Comparison of ENCODE assay signal across 8 cellular contexts in genomic region chr12:40105515-40106201, GRCh38. TPM values are rescaled to one million over a fixed set of nuclear protein-coding genes. Genes with fewer than 3 reads are reported as not detected.
DNase-seq lines count a peak whose midpoint lies in the region; ATAC-seq and TF ChIP-seq lines count a peak whose summit lies in the region.

SLC2A13 (minus strand) TSS chr12:40106081; CDS start chr12:40105808, 273 bp downstream.

- TF ChIP-seq CTCF in Calu3 (IDR thresholded peaks at IDR 0.05; ENCODE audit: unreplicated experiment): no peak
- no peak for TF ChIP-seq CTCF in HL-60 (IDR thresholded peaks at IDR 0.05; ENCODE audit: insufficient read depth, low read length)

- CTCF ChIA-PET in Calu3 (lab: Charles Lee): interaction anchor here (0.6 to 5.4 kb wide), 2 partner anchors 94 to 571 kb away, joined by 3 to 29 read pairs; no protein-coding TSS in a partner anchor

- no peaks in the 10 kb centered on the region for H3K27me3 Mint-ChIP-seq in Calu3 (ENCODE audit: unreplicated experiment)
- peaks cover 45% of the 10 kb centered on the region for H3K27me3 Mint-ChIP-seq in activated T-helper 1 cell treated with anti-CD3 and anti-CD28 coated beads, Interleukin-12 subunit alpha, Interleukin-12 subunit beta, Interleukin-2, Interleukin-4 antibody, amounts not matched to agents 30 ng/mL and 10 ng/mL and 1 ng/mL, durations not matched to agents 14 hours and 24 hours and 36 hours (ENCODE audit: insufficient read depth)
- peaks cover 0 to 5% of the 10 kb centered on the region in 2 donors for H3K27me3 Mint-ChIP-seq in natural killer cell treated with Interleukin-12 subunit alpha and Interleukin-12 subunit beta and Interleukin-15 and Interleukin-18, amount 100 ng/mL, for 72 hours

- peak; percentile 79 for DNase-seq in Calu3
- DNase-seq in HL-60 (ENCODE audit: low read depth in 1 of 2, low spot score in 1 of 2): peak; percentile 39 to 60
- peak; percentile 58 for DNase-seq in activated T-helper 1 cell treated with anti-CD3 and anti-CD28 coated beads, Interleukin-12 subunit alpha, Interleukin-12 subunit beta, Interleukin-2, Interleukin-4 antibody, amounts not matched to agents 30 ng/mL and 10 ng/mL and 1 ng/mL, durations not matched to agents 14 hours and 24 hours and 36 hours (ENCODE audit: low spot score)
- DNase-seq in fibroblast of peridontal ligament (ENCODE audit: extremely low read depth): peak; percentile 55
- peak; percentile 85 for DNase-seq in natural killer cell treated with Interleukin-12 subunit alpha and Interleukin-12 subunit beta and Interleukin-15 and Interleukin-18, amount 100 ng/mL, for 72 hours (ENCODE audit: low spot score)
- peak; percentile 63 for DNase-seq in stimulated activated naive CD4-positive, alpha-beta T cell treated with Interleukin-2 at 50 U/mL for 16 hours (lab: John Stamatoyannopoulos, UW)

- peak within 1 kb of the TSS; percentile 49; the same call in 1 of the 2 replicates for H3K27ac ChIP-seq in HL-60 (replicated peaks)

- peak; percentile 87 for ATAC-seq in GM19468 (IDR thresholded peaks at IDR 0.05; ENCODE audit: extremely low read depth, unreplicated experiment)
- ATAC-seq in natural killer cell treated with Interleukin-12 subunit alpha and Interleukin-12 subunit beta and Interleukin-15 and Interleukin-18, amount 100 ng/mL, for 72 hours: peak; percentile 92 to 96

- H3K4me1 Mint-ChIP-seq in Calu3 (ENCODE audit: low read depth, unreplicated experiment): peaks cover 32% of the 10 kb centered on the region
- H3K4me1 Mint-ChIP-seq in activated T-helper 1 cell treated with anti-CD3 and anti-CD28 coated beads, Interleukin-12 subunit alpha, Interleukin-12 subunit beta, Interleukin-2, Interleukin-4 antibody, amounts not matched to agents 30 ng/mL and 10 ng/mL and 1 ng/mL, durations not matched to agents 14 hours and 24 hours and 36 hours (ENCODE audit: low read depth): peaks cover 30% of the 10 kb centered on the region
- H3K4me1 Mint-ChIP-seq in natural killer cell treated with Interleukin-12 subunit alpha and Interleukin-12 subunit beta and Interleukin-15 and Interleukin-18, amount 100 ng/mL, for 72 hours (ENCODE audit: low read depth in 2 of 2): peaks cover 34 to 43% of the 10 kb centered on the region in 2 donors

- intact Hi-C loops in Calu3 (cut with micrococcal nuclease; ENCODE audit: unreplicated experiment): loop anchor here (2.0 to 10.0 kb wide), 3 partner anchors 73 to 521 kb away; no protein-coding TSS in a partner anchor
- intact Hi-C loops in activated T-helper 1 cell treated with anti-CD3 and anti-CD28 coated beads, Interleukin-12 subunit alpha, Interleukin-12 subunit beta, Interleukin-2, Interleukin-4 antibody, amounts not matched to agents 30 ng/mL and 10 ng/mL and 1 ng/mL, durations not matched to agents 14 hours and 24 hours and 36 hours (cut with micrococcal nuclease): loop anchor here (2.0 to 10.0 kb wide), 6 partner anchors 63 to 1788 kb away; partner anchors contain the start of genes ALG10B and KIF21A

- no peaks in the 10 kb centered on the region for H3K9me3 Mint-ChIP-seq in Calu3 (ENCODE audit: low read depth, unreplicated experiment)
- H3K9me3 Mint-ChIP-seq in activated T-helper 1 cell treated with anti-CD3 and anti-CD28 coated beads, Interleukin-12 subunit alpha, Interleukin-12 subunit beta, Interleukin-2, Interleukin-4 antibody, amounts not matched to agents 30 ng/mL and 10 ng/mL and 1 ng/mL, durations not matched to agents 14 hours and 24 hours and 36 hours: no peaks in the 10 kb centered on the region
- H3K9me3 Mint-ChIP-seq in natural killer cell treated with Interleukin-12 subunit alpha and Interleukin-12 subunit beta and Interleukin-15 and Interleukin-18, amount 100 ng/mL, for 72 hours: no peaks in the 10 kb centered on the region

- H3K4me3 Mint-ChIP-seq in Calu3 (ENCODE audit: low read depth, unreplicated experiment): peak within 1 kb of the TSS; percentile 71
- H3K4me3 Mint-ChIP-seq in activated T-helper 1 cell treated with anti-CD3 and anti-CD28 coated beads, Interleukin-12 subunit alpha, Interleukin-12 subunit beta, Interleukin-2, Interleukin-4 antibody, amounts not matched to agents 30 ng/mL and 10 ng/mL and 1 ng/mL, durations not matched to agents 14 hours and 24 hours and 36 hours: peak within 1 kb of the TSS; percentile 81
- peak within 1 kb of the TSS; percentile 89 for H3K4me3 Mint-ChIP-seq in natural killer cell treated with Interleukin-12 subunit alpha and Interleukin-12 subunit beta and Interleukin-15 and Interleukin-18, amount 100 ng/mL, for 72 hours

- peaks cover 21% of the 10 kb centered on the region for H3K36me3 Mint-ChIP-seq in Calu3 (ENCODE audit: insufficient read depth, unreplicated experiment)
- H3K36me3 Mint-ChIP-seq in activated T-helper 1 cell treated with anti-CD3 and anti-CD28 coated beads, Interleukin-12 subunit alpha, Interleukin-12 subunit beta, Interleukin-2, Interleukin-4 antibody, amounts not matched to agents 30 ng/mL and 10 ng/mL and 1 ng/mL, durations not matched to agents 14 hours and 24 hours and 36 hours (ENCODE audit: low read depth): no peaks in the 10 kb centered on the region
- no peaks in the 10 kb centered on the region for H3K36me3 Mint-ChIP-seq in natural killer cell treated with Interleukin-12 subunit alpha and Interleukin-12 subunit beta and Interleukin-15 and Interleukin-18, amount 100 ng/mL, for 72 hours

- peak within 1 kb of the TSS; percentile 44 for H3K27ac Mint-ChIP-seq in Calu3 (ENCODE audit: unreplicated experiment)
- no peak within 1 kb of the TSS for H3K27ac Mint-ChIP-seq in activated T-helper 1 cell treated with anti-CD3 and anti-CD28 coated beads, Interleukin-12 subunit alpha, Interleukin-12 subunit beta, Interleukin-2, Interleukin-4 antibody, amounts not matched to agents 30 ng/mL and 10 ng/mL and 1 ng/mL, durations not matched to agents 14 hours and 24 hours and 36 hours
- peak within 1 kb of the TSS; percentile 53 to 58 for H3K27ac Mint-ChIP-seq in natural killer cell treated with Interleukin-12 subunit alpha and Interleukin-12 subunit beta and Interleukin-15 and Interleukin-18, amount 100 ng/mL, for 72 hours

- H3K4me3 ChIP-seq in HL-60 (replicated peaks; ENCODE audit: insufficient read depth, low read length): peak within 1 kb of the TSS; percentile 86

- BruUV-seq in Calu3 (replicated peaks; lab: Mats Ljungman, UMichigan): no TSS peak

- no peaks in the 10 kb centered on the region for H3K27me3 ChIP-seq in HL-60 (ENCODE audit: insufficient read depth, poor library complexity, severe bottlenecking)

TF ChIP-seq in PFSK-1, 5 proteins besides CTCF, POLR2A, EP300 and RAD21:
- peak; percentile 69 for TF ChIP-seq FOXP2 (optimal IDR thresholded peaks at IDR 0.05; ENCODE audit: borderline replicate concordance, extremely low read depth, extremely low read length, insufficient read depth)
- TF ChIP-seq, protein P1, sequence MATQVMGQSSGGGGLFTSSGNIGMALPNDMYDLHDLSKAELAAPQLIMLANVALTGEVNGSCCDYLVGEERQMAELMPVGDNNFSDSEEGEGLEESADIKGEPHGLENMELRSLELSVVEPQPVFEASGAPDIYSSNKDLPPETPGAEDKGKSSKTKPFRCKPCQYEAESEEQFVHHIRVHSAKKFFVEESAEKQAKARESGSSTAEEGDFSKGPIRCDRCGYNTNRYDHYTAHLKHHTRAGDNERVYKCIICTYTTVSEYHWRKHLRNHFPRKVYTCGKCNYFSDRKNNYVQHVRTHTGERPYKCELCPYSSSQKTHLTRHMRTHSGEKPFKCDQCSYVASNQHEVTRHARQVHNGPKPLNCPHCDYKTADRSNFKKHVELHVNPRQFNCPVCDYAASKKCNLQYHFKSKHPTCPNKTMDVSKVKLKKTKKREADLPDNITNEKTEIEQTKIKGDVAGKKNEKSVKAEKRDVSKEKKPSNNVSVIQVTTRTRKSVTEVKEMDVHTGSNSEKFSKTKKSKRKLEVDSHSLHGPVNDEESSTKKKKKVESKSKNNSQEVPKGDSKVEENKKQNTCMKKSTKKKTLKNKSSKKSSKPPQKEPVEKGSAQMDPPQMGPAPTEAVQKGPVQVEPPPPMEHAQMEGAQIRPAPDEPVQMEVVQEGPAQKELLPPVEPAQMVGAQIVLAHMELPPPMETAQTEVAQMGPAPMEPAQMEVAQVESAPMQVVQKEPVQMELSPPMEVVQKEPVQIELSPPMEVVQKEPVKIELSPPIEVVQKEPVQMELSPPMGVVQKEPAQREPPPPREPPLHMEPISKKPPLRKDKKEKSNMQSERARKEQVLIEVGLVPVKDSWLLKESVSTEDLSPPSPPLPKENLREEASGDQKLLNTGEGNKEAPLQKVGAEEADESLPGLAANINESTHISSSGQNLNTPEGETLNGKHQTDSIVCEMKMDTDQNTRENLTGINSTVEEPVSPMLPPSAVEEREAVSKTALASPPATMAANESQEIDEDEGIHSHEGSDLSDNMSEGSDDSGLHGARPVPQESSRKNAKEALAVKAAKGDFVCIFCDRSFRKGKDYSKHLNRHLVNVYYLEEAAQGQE (IDR thresholded peaks at IDR 0.05; ENCODE audit: insufficient read depth in 1 of 2, low read depth in 2 of 2, low read length in 2 of 2): no peak
- peak; percentile 86 for TF ChIP-seq POLR2AphosphoS5 (IDR thresholded peaks at IDR 0.05; ENCODE audit: low read depth, low read length)
- TF ChIP-seq TAF1 (IDR thresholded peaks at IDR 0.05; ENCODE audit: borderline replicate concordance, insufficient read depth, low read length): peak; percentile 75; the same call in 1 of the 2 replicates
- TF ChIP-seq SIN3A (IDR thresholded peaks at IDR 0.05; ENCODE audit: borderline replicate concordance, insufficient read depth, low read length): peak; percentile 11; the same call in 1 of the 2 replicates

RNA-seq across cellular contexts. Expression of gene SLC2A13, which starts in this region (rescaled TPM):
- total RNA-seq in Calu3 (2022): 8.4 and 9.4 TPM in 2 replicates
- polyA plus RNA-seq in PFSK-1 (2012; ENCODE audit: insufficient read length, low read depth): 6.2 TPM
- 2.5 and 2.6 TPM in 2 replicates for total RNA-seq in activated T-helper 1 cell treated with anti-CD3 and anti-CD28 coated beads, Interleukin-12 subunit alpha, Interleukin-12 subunit beta, Interleukin-2, Interleukin-4 antibody, amounts not matched to agents 30 ng/mL and 10 ng/mL and 1 ng/mL, durations not matched to agents 14 hours and 24 hours and 36 hours
- total RNA-seq in natural killer cell treated with Interleukin-12 subunit alpha and Interleukin-12 subunit beta and Interleukin-15 and Interleukin-18, amount 100 ng/mL, for 72 hours: 1 to 10 TPM; 6.8 to 9.1 TPM

Comparison
In these comparisons a context has a peak if more than half of its experiments do, and no peak if none do; other contexts are left out.
1. Peak in every context shown above with its lines: DNase-seq, ATAC-seq, H3K4me3 ChIP-seq and H3K27ac ChIP-seq.